ENCODE assay signal across 8 cellular contexts in the genomic region with DNA sequence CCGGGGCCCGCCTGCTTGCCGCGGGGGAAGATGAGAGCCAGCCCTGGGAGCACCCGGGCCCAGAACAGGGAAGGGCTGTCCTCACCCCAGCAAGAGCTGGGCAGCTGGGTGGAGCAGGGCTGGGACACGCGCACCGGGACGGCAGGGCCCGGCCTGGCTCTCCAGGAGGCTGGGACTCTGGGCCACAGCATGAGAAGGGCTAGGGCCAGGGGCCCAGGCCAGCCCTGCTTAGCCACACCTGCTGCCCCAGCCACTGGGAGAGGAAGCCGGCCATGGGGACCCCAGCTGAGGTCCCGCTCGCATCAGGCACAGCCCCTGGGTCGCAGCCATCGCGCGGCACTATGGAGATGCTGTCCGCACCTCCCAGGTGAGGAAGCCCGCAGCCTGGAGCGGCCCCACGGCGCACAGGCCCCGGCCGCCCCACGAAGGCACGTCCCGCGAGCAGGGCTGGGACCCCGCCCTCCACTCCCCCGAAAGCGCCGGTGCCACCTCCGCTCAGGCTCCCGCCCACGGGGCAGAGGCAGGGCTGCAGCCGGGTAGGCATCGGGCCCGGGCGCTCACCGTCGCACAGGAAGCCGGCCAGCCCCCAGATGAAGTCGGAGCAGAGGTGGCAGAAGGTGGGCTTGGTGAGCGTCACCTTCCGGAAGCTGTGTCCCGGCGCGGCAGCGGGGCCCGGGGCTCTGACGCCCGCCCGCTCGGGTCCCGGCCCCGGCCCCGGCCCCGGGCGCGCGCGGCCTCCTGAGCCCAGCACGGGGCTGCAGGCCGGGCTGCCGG. TPM values are rescaled to one million over a fixed set of nuclear protein-coding genes. Genes with fewer than 3 reads are reported as not detected.
DNase-seq lines count a peak whose midpoint lies in the region; ATAC-seq and TF ChIP-seq lines count a peak whose summit lies in the region.

No MANE protein-coding gene starts in this region.

- no peak overlapping the region for H3K27ac ChIP-seq in DOHH2 (ENCODE audit: low read depth, low read length)
- H3K27ac ChIP-seq in H9 (ENCODE audit: insufficient read length, low read depth, low read length), result no peak overlapping the region
- H3K27ac ChIP-seq in OCI-LY1 (ENCODE audit: low read depth, low read length, poor library complexity, severe bottlenecking), result no peak overlapping the region

- H3K23ac ChIP-seq in H9 (ENCODE audit: insufficient read length, low read depth, low read length), result no peak overlapping the region

- H3K23me2 ChIP-seq in H9 (ENCODE audit: insufficient read length, low read depth, low read length, poor library complexity, severe bottlenecking), result peaks cover 5% of the 10 kb centered on the region

- intact Hi-C loops in left ventricle myocardium superior (cut with micrococcal nuclease), result no loop called here

- H4K5ac ChIP-seq in H9 (ENCODE audit: insufficient read length, low read depth, low read length), result no peak overlapping the region

- WGBS in H9 (ENCODE audit: extremely low coverage, insufficient read length, low lambda C conversion rate), result no CpG with 5 or more reads among the region's 65 CpGs

- peaks cover 14% of the 10 kb centered on the region; the same call in 1 of the 2 replicates for H4K20me1 ChIP-seq in DOHH2 (ENCODE audit: control insufficient read depth, insufficient read depth, low read depth, low read length)
- no peaks in the 10 kb centered on the region for H4K20me1 ChIP-seq in H9 (ENCODE audit: control insufficient read depth, insufficient read depth, insufficient read length)
- no peaks in the 10 kb centered on the region for H4K20me1 ChIP-seq in OCI-LY1 (ENCODE audit: insufficient read depth, low read length)

- H2BK5ac ChIP-seq in H9 (ENCODE audit: insufficient read length, low read length), result no peak overlapping the region

- H3K4me1 Mint-ChIP-seq in H9, result peaks cover 0 to 2% of the 10 kb centered on the region in 2 experiments; a peak in 1 of 4 replicates

- H4K8ac ChIP-seq in H9 (replicated peaks; ENCODE audit: insufficient read length, low read depth, low read length), result no peak overlapping the region

- H3K4ac ChIP-seq in H9 (ENCODE audit: low read depth, low read length), result no peak overlapping the region

- H3K4me3 Mint-ChIP-seq in H9, result peak overlapping the region; percentile 48 to 63; a peak in 4 of 5 replicates

- H3K4me2 ChIP-seq in DOHH2 (ENCODE audit: low read length) (peak overlapping the region; percentile 64), H9 (ENCODE audit: insufficient read depth, insufficient read length, low read length) (peak overlapping the region; percentile 56), OCI-LY1 (ENCODE audit: low read length) (peak overlapping the region; percentile 91), skeletal muscle satellite cell (ENCODE audit: low read length) (peak overlapping the region; percentile 99)

- no peaks in the 10 kb centered on the region for H3K27me3 ChIP-seq in DOHH2 (ENCODE audit: control insufficient read depth, low read length)
- peaks cover 3% of the 10 kb centered on the region; the same call in 1 of the 2 replicates for H3K27me3 ChIP-seq in H9 (ENCODE audit: insufficient read depth, low read length)
- no peaks in the 10 kb centered on the region for H3K27me3 ChIP-seq in OCI-LY1 (ENCODE audit: insufficient read depth, low read length)
- H3K27me3 ChIP-seq in skeletal muscle satellite cell (ENCODE audit: control insufficient read depth, insufficient read depth, low read length), result no peaks in the 10 kb centered on the region

- H3K27ac Mint-ChIP-seq in H9, result no peak overlapping the region

- H3K36me3 ChIP-seq in DOHH2 (ENCODE audit: control insufficient read depth, low read length) (no peaks in the 10 kb centered on the region), OCI-LY1 (ENCODE audit: insufficient read depth, low read length) (no peaks in the 10 kb centered on the region), skeletal muscle satellite cell (ENCODE audit: insufficient read depth, low read length) (no peaks in the 10 kb centered on the region)

- no peaks in the 10 kb centered on the region for H3K36me3 Mint-ChIP-seq in H9 (ENCODE audit: insufficient read depth in 1 of 3, low read depth in 3 of 3)

- peak overlapping the region; percentile 75 for H3K4me3 ChIP-seq in DOHH2 (ENCODE audit: low read length)
- H3K4me3 ChIP-seq in OCI-LY1 (ENCODE audit: low read depth, low read length, poor library complexity, severe bottlenecking), result peak overlapping the region; percentile 73
- H3K4me3 ChIP-seq in skeletal muscle satellite cell (ENCODE audit: low read length), result peak overlapping the region; percentile 92

- H3K9me3 ChIP-seq in DOHH2 (ENCODE audit: control insufficient read depth, insufficient read depth, low read length), result no peaks in the 10 kb centered on the region
- no peaks in the 10 kb centered on the region for H3K9me3 ChIP-seq in H9 (ENCODE audit: control insufficient read depth, low read depth, low read length)
- H3K9me3 ChIP-seq in OCI-LY1 (ENCODE audit: low read length), result no peaks in the 10 kb centered on the region
- H3K9me3 ChIP-seq in skeletal muscle satellite cell (replicated peaks; ENCODE audit: low read length), result no peaks in the 10 kb centered on the region

- H3F3A ChIP-seq in DOHH2 (ENCODE audit: control insufficient read depth, insufficient read depth) (no peaks in the 10 kb centered on the region), OCI-LY1 (ENCODE audit: insufficient read depth, low read length) (no peaks in the 10 kb centered on the region)

- no peak overlapping the region for H2AK5ac ChIP-seq in H9 (ENCODE audit: insufficient read length, low read length)

- H2BK12ac ChIP-seq in H9 (ENCODE audit: insufficient read length, low read depth, low read length), result no peak overlapping the region

- DNase-seq in H9 (no peak), left ventricle myocardium superior (peak; percentile 61), NCI-H1105 (lab: John Stamatoyannopoulos, UW) (no peak), NCI-H526 treated with DMSO at 0.1 percent for 48 hours (lab: John Stamatoyannopoulos, UW) (no peak)
- DNase-seq in activated effector memory CD4-positive, alpha-beta T cell treated with anti-CD3 and anti-CD28 coated beads, Interleukin-2, amount 50 U/mL, for 16 hours, result peak; percentile 87

- H3K79me1 ChIP-seq in H9 (ENCODE audit: insufficient read depth, low read depth, low read length, poor library complexity, severe bottlenecking), result no peaks in the 10 kb centered on the region

- no peak overlapping the region for H2BK120ac ChIP-seq in H9 (ENCODE audit: low read depth, low read length, poor library complexity, severe bottlenecking)

- no peaks in the 10 kb centered on the region for H3K9me2 ChIP-seq in DOHH2 (replicated peaks; ENCODE audit: control insufficient read depth, low read length)
- no peaks in the 10 kb centered on the region for H3K9me2 ChIP-seq in OCI-LY1 (ENCODE audit: low read depth, low read length)

- H3T11ph ChIP-seq in H9 (ENCODE audit: low read length), result no peak overlapping the region

- peaks cover 7% of the 10 kb centered on the region for H3K4me1 ChIP-seq in DOHH2 (ENCODE audit: control insufficient read depth, low read length)
- H3K4me1 ChIP-seq in H9 (ENCODE audit: insufficient read depth, low read length), result no peaks in the 10 kb centered on the region
- peaks cover 10% of the 10 kb centered on the region for H3K4me1 ChIP-seq in OCI-LY1 (ENCODE audit: insufficient read depth, low read length, severe bottlenecking)
- H3K4me1 ChIP-seq in skeletal muscle satellite cell (ENCODE audit: control insufficient read depth, insufficient read depth, low read length), result peaks cover 18% of the 10 kb centered on the region

- no peak overlapping the region for H3K18ac ChIP-seq in H9 (ENCODE audit: insufficient read length, low read depth, low read length)

- H3K9ac ChIP-seq in H9 (ENCODE audit: extremely low read depth, insufficient read length, low read length) (no peak overlapping the region), OCI-LY1 (ENCODE audit: low read length) (peak overlapping the region; percentile 59; the same call in 1 of the 2 replicates), skeletal muscle satellite cell (ENCODE audit: low read depth, low read length) (peak overlapping the region; percentile 83)

- no peak overlapping the region for H3K56ac ChIP-seq in H9 (ENCODE audit: insufficient read length, low read depth, low read length)

- no peak overlapping the region for H2BK20ac ChIP-seq in H9 (ENCODE audit: low read depth, low read length, poor library complexity, severe bottlenecking)

- no peak overlapping the region; the same call in 1 of the 2 replicates for H3K14ac ChIP-seq in H9 (ENCODE audit: insufficient read depth, low read length)

- peak; percentile 8 for ATAC-seq in left ventricle myocardium superior

- H4K91ac ChIP-seq in H9 (ENCODE audit: insufficient read length, low read depth, low read length), result no peak overlapping the region

- H3K27me3 Mint-ChIP-seq in H9 (ENCODE audit: low read depth), result peaks cover 29% of the 10 kb centered on the region

- H3K9me3 Mint-ChIP-seq in H9, result peaks cover 5 to 8% of the 10 kb centered on the region in 2 experiments; a peak in 3 of 5 replicates

- TF ChIP-seq CTCF in DOHH2 (IDR thresholded peaks at IDR 0.05; ENCODE audit: low read depth, low read length, poor library complexity, severe bottlenecking), result no peak
- TF ChIP-seq CTCF in H9 (conservative IDR thresholded peaks at IDR 0.05), result no peak
- TF ChIP-seq CTCF in OCI-LY1 (IDR thresholded peaks at IDR 0.05; ENCODE audit: low read length), result no peak

- H2BK15ac ChIP-seq in H9 (ENCODE audit: low read depth, low read length), result no peak overlapping the region

- H3K79me2 ChIP-seq in DOHH2 (ENCODE audit: control insufficient read depth, low read length), result no peaks in the 10 kb centered on the region
- H3K79me2 ChIP-seq in H9 (ENCODE audit: insufficient read depth, low read length), result no peaks in the 10 kb centered on the region
- H3K79me2 ChIP-seq in OCI-LY1 (ENCODE audit: insufficient read depth, low read length), result no peaks in the 10 kb centered on the region

- H2AFZ ChIP-seq in H9 (ENCODE audit: low read length) (no peak overlapping the region), OCI-LY1 (ENCODE audit: low read length) (no peak overlapping the region)

RNA-seq across cellular contexts. Expression of gene DGKQ, which starts 0.5 kb away (rescaled TPM):
- total RNA-seq in H9 (2021) (11.4 and 12.4 TPM in 2 replicates), left ventricle myocardium superior (3.6 TPM)
- 12.9 and 13.5 TPM in 2 replicates for total RNA-seq in skeletal muscle satellite cell (2012; rRNA removed)

RNA-seq across cellular contexts. Expression of gene IDUA, which starts 14.0 kb away (rescaled TPM):
- total RNA-seq in H9 (2021), result 9.4 and 14.5 TPM in 2 replicates
- 8.7 TPM for total RNA-seq in left ventricle myocardium superior
- total RNA-seq in skeletal muscle satellite cell (2012; rRNA removed), result 11.7 and 15.5 TPM in 2 replicates

RNA-seq across cellular contexts. Expression of gene SLC26A1, which starts 20.4 kb away (rescaled TPM):
- total RNA-seq in H9 (2021) (0.09 and 0.13 TPM in 2 replicates), left ventricle myocardium superior (not detected)
- total RNA-seq in skeletal muscle satellite cell (2012; rRNA removed), result under 0.01 and 0.22 TPM in 2 replicates

RNA-seq across cellular contexts. Expression of gene FGFRL1, which starts 38.6 kb away (rescaled TPM):
- 25.8 and 26.1 TPM in 2 replicates for total RNA-seq in H9 (2021)
- total RNA-seq in left ventricle myocardium superior, result 26.6 TPM
- total RNA-seq in skeletal muscle satellite cell (2012; rRNA removed), result 14.2 and 19.9 TPM in 2 replicates

RNA-seq across cellular contexts. Expression of gene TMEM175, which starts 40.6 kb away (rescaled TPM):
- total RNA-seq in H9 (2021) (6.4 and 6.8 TPM in 2 replicates), left ventricle myocardium superior (19.8 TPM)
- total RNA-seq in skeletal muscle satellite cell (2012; rRNA removed), result 13.2 and 14.6 TPM in 2 replicates

Comparison
In these comparisons a context has a peak if more than half of its experiments do, and no peak if none do; other contexts are left out.
1. DNase-seq: peak in activated effector memory CD4-positive, alpha-beta T cell treated with anti-CD3 and anti-CD28 coated beads, Interleukin-2, amount 50 U/mL, for 16 hours (single experiment) and left ventricle myocardium superior (single experiment); none in H9 (single experiment), NCI-H1105 (single experiment) and NCI-H526 treated with DMSO at 0.1 percent for 48 hours (single experiment).
2. Peak in every context shown above with its lines, with median percentiles within 50 percentile points of each other: H3K4me2 ChIP-seq and H3K4me3 ChIP-seq.